1 cellular context compared by ENCODE assay signal in genomic region chr17:63833741-63834373, GRCh38.
TF ChIP-seq lines count a peak whose summit lies in the region.

No MANE protein-coding gene starts in this region.

TF ChIP-seq in WTC11, 78 proteins besides CTCF, POLR2A, EP300 and RAD21 (continued from another document):
- no peak for TF ChIP-seq ZNF532 (CRISPR knock-in tag; IDR thresholded peaks at IDR 0.05; ENCODE audit: borderline replicate concordance)
- no peak for TF ChIP-seq ATF6 (CRISPR knock-in tag; IDR thresholded peaks at IDR 0.05)
- no peak for TF ChIP-seq ELF4 (CRISPR knock-in tag; IDR thresholded peaks at IDR 0.05; ENCODE audit: low read depth)
- no peak for TF ChIP-seq USF1 (CRISPR knock-in tag; IDR thresholded peaks at IDR 0.05)
- TF ChIP-seq CBFB (CRISPR knock-in tag; IDR thresholded peaks at IDR 0.05; ENCODE audit: low read depth): no peak
- TF ChIP-seq KAT7 (CRISPR knock-in tag; IDR thresholded peaks at IDR 0.05; ENCODE audit: borderline replicate concordance): no peak
- no peak for TF ChIP-seq TEAD1 (CRISPR knock-in tag; IDR thresholded peaks at IDR 0.05)
- no peak for TF ChIP-seq ZNF281 (CRISPR knock-in tag; IDR thresholded peaks at IDR 0.05)
- TF ChIP-seq SOX15 (CRISPR knock-in tag; IDR thresholded peaks at IDR 0.05): no peak
- no peak for TF ChIP-seq TCF7 (CRISPR knock-in tag; IDR thresholded peaks at IDR 0.05; ENCODE audit: low read depth)
- no peak for TF ChIP-seq ZNF416 (CRISPR knock-in tag; IDR thresholded peaks at IDR 0.05)
- no peak for TF ChIP-seq JUN (CRISPR knock-in tag; IDR thresholded peaks at IDR 0.05)
TF ChIP-seq in WTC11: peak in this region for 0.
